8 cellular contexts compared by ENCODE assay signal in the genomic region with DNA sequence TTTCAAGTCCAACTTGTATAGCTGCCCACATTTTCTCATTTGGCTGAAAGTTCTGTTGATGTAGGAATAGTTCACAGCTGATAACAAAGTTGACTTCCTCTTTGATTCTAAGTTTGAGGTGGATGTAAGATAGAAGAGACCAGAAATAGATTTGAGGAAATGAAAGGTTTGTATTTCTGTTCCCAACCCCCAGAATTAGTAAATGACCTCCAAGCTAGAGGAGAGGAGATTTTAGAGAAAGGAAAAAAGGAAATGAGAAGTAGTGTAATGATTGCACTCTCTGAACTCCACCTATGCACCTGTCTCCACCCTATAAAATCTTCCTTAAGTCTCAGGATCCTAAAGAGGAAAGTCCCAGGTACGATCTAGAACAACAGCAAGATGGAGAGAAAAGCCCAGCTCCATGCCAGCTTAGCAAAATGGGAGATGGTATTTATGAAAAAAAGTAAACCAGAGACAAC.
A peak's percentile ranks its signal among the peaks of the same experiment; 100 is the strongest.
DNase-seq lines count a peak whose midpoint lies in the region; ATAC-seq and TF ChIP-seq lines count a peak whose summit lies in the region.
"Had no signal": no experiment of that assay in that cellular context is flagged by ENCODE, and none has a peak within 500 bp of the region (broad histone marks: within the 10 kb centered on the region; RNA-seq: fewer than 3 reads in every experiment).

No MANE protein-coding gene starts in this region.

- no peaks in the 10 kb centered on the region for H3K79me2 ChIP-seq in osteoblast (ENCODE audit: insufficient read depth, low read length)

- H3K9me3 ChIP-seq in osteoblast (ENCODE audit: low read depth, low read length) = no peaks in the 10 kb centered on the region

- no peak overlapping the region for H3K27ac ChIP-seq in osteoblast (ENCODE audit: low read depth, low read length)

- peak overlapping the region; percentile 82 for H3K27ac Mint-ChIP-seq in stimulated activated naive B cell treated with anti-CD40 and anti-IgM and Interleukin-4, amounts not matched to agents 10 μg/mL and 1 μg/mL and 100 μg/mL, for 72 hours
- H3K27ac Mint-ChIP-seq: activated naive CD4-positive, alpha-beta T cell treated with anti-CD3 and anti-CD28 coated beads for 36 hours had no signal

- H3K4me3 ChIP-seq in osteoblast (ENCODE audit: insufficient read depth, low read length) = no peak overlapping the region

- H3K4me3 Mint-ChIP-seq in stimulated activated naive B cell treated with anti-CD40 and anti-IgM and Interleukin-4, amounts not matched to agents 10 μg/mL and 1 μg/mL and 100 μg/mL, for 72 hours = peak overlapping the region; percentile 20 to 29
- H3K4me3 Mint-ChIP-seq: activated naive CD4-positive, alpha-beta T cell treated with anti-CD3 and anti-CD28 coated beads for 36 hours had no signal

- H2AFZ ChIP-seq in osteoblast (ENCODE audit: low read length) = no peak overlapping the region

- TF ChIP-seq CTCF in osteoblast (IDR thresholded peaks at IDR 0.05; ENCODE audit: extremely low read depth, low read depth, low read length) = no peak

- H3K27me3 Mint-ChIP-seq in stimulated activated naive B cell treated with anti-CD40 and anti-IgM and Interleukin-4, amounts not matched to agents 10 μg/mL and 1 μg/mL and 100 μg/mL, for 72 hours = no peaks in the 10 kb centered on the region

- H4K20me1 ChIP-seq in osteoblast (ENCODE audit: insufficient read depth, low read length) = no peaks in the 10 kb centered on the region

- H3K27me3 ChIP-seq in osteoblast (ENCODE audit: insufficient read depth, low read length) = no peaks in the 10 kb centered on the region

- in situ Hi-C loops in KBM-7 (cut with MboI; ENCODE audit: low pct_unique_long_range_greater_than_20kb, low sequenced_read_pairs) = no loop called here

- no peaks in the 10 kb centered on the region for H3K4me1 ChIP-seq in osteoblast (ENCODE audit: insufficient read depth, low read length)

- peak; percentile 69 for ATAC-seq in GM19324 (IDR thresholded peaks at IDR 0.05; ENCODE audit: low FRiP score, unreplicated experiment)
- peak; percentile 86 for ATAC-seq in HG02852 (IDR thresholded peaks at IDR 0.05; ENCODE audit: unreplicated experiment)
- ATAC-seq in stimulated activated naive B cell treated with anti-CD40 and anti-IgM and Interleukin-4, amounts not matched to agents 10 μg/mL and 1 μg/mL and 100 μg/mL, for 72 hours (replicated peaks) = peak; percentile 96 to 97

- DNase-seq in KBM-7 = peak; percentile 39
- no peak for DNase-seq in stimulated activated naive B cell treated with anti-CD40 and anti-IgM and Interleukin-4, amounts not matched to agents 10 μg/mL and 1 μg/mL and 100 μg/mL, for 72 hours
- no peak for DNase-seq in activated CD4-positive, CD25-positive, alpha-beta regulatory T cell treated with anti-CD3 and anti-CD28 coated beads, Interleukin-2, amount 50 U/mL, for 72 hours
- DNase-seq in osteoblast (ENCODE audit: insufficient read length, low spot score, missing footprints) = no peak
- DNase-seq in activated CD4-positive, alpha-beta T cell treated with anti-CD3 and anti-CD28 coated beads for 48 hours = no peak
- DNase-seq: activated naive CD4-positive, alpha-beta T cell treated with anti-CD3 and anti-CD28 coated beads for 36 hours had no signal

- H3K36me3 ChIP-seq in osteoblast (ENCODE audit: insufficient read depth, low read length) = no peaks in the 10 kb centered on the region

- H3K4me2 ChIP-seq in osteoblast (ENCODE audit: insufficient read depth, low read length) = no peak overlapping the region

- peaks cover 0 to 4% of the 10 kb centered on the region in 2 donors for H3K9me3 Mint-ChIP-seq in stimulated activated naive B cell treated with anti-CD40 and anti-IgM and Interleukin-4, amounts not matched to agents 10 μg/mL and 1 μg/mL and 100 μg/mL, for 72 hours
- H3K9me3 Mint-ChIP-seq: activated naive CD4-positive, alpha-beta T cell treated with anti-CD3 and anti-CD28 coated beads for 36 hours had no signal

- H3K36me3 Mint-ChIP-seq in stimulated activated naive B cell treated with anti-CD40 and anti-IgM and Interleukin-4, amounts not matched to agents 10 μg/mL and 1 μg/mL and 100 μg/mL, for 72 hours = peaks cover 0 to 3% of the 10 kb centered on the region in 2 donors

- peaks cover 31 to 52% of the 10 kb centered on the region in 2 donors for H3K4me1 Mint-ChIP-seq in stimulated activated naive B cell treated with anti-CD40 and anti-IgM and Interleukin-4, amounts not matched to agents 10 μg/mL and 1 μg/mL and 100 μg/mL, for 72 hours
